Comparison of ENCODE assay signal across 8 cellular contexts in the genomic region with DNA sequence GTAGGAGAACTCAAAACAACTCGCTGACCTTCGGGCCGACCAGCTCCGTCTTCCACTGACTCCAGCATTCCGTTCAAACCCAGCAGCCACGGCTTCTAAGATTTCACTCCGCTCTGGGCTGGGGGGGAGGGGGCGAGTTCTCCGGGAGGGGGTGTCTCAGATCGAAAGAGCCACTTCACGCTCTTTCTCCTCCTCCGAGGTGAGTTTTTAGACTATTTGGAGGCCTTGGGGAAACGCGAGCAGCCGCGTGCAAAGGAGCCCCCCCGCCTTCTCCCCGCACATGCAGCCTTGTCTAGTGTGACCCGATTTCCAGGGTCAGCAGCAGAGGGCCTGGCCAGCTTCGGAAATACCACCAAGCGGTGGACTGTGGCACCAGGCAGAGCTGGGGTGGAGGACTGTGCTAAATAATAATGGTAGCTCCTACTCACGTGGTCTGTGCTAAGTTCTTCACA.
A peak's percentile ranks its signal among the peaks of the same experiment; 100 is the strongest.
DNase-seq lines count a peak whose midpoint lies in the region; ATAC-seq and FAIRE-seq lines count a peak whose summit lies in the region.

No MANE protein-coding gene starts in this region.

- no peaks in the 10 kb centered on the region for H3K36me3 Mint-ChIP-seq in naive B cell

- H3K27ac Mint-ChIP-seq in naive B cell, result peak overlapping the region; percentile 98 to 99 (median 99)

- peaks cover 0 to 5% (median 0%) of the 10 kb centered on the region in 3 donors for H3K27me3 Mint-ChIP-seq in naive B cell

- H3K4me1 ChIP-seq in duodenal mucosa (ENCODE audit: control insufficient read depth in 1 of 2, insufficient read depth in 2 of 2, low read length in 2 of 2), result peaks cover 20 to 29% of the 10 kb centered on the region in 2 donors

- FAIRE-seq in GM18507 (lab: Jason Lieb, UNC), result peak; percentile 80

- DNase-seq in GM18507 (ENCODE audit: extremely low spot score, insufficient read length, low read depth), result no peak
- peak; percentile 64 for DNase-seq in RKO (ENCODE audit: low spot score)
- DNase-seq in naive B cell, result peak; percentile 40
- DNase-seq in NCI-H524 treated with DMSO at 0.1 percent for 48 hours (lab: John Stamatoyannopoulos, UW), result no peak
- no peak for DNase-seq in SIG-M5 (lab: John Stamatoyannopoulos, UW)
- no peak for DNase-seq in RPMI8226

- H3K9me3 ChIP-seq in duodenal mucosa (ENCODE audit: control insufficient read depth in 1 of 2, low read length in 2 of 2), result no peaks in the 10 kb centered on the region

- peak overlapping the region; percentile 20 to 44 for H3K4me3 ChIP-seq in duodenal mucosa (ENCODE audit: low read depth in 1 of 2, low read length in 2 of 2)

- H3K9ac ChIP-seq in duodenal mucosa (ENCODE audit: low read depth in 1 of 2, low read length in 2 of 2), result peak overlapping the region; percentile 18 to 20

- ATAC-seq in naive B cell (ENCODE audit: low read depth in 2 of 2) (peak; percentile 10 to 14), GM21619 (IDR thresholded peaks at IDR 0.05; ENCODE audit: unreplicated experiment) (no peak)

- peak overlapping the region; percentile 56 for H3K27ac ChIP-seq in duodenal mucosa (ENCODE audit: low read depth, low read length)

- peak overlapping the region; percentile 85 to 96 (median 95) for H3K4me3 Mint-ChIP-seq in naive B cell

- H3K27me3 ChIP-seq in duodenal mucosa (ENCODE audit: control insufficient read depth in 1 of 2, insufficient read depth in 2 of 2, low read length in 2 of 2), result no peaks in the 10 kb centered on the region

- peaks cover 0 to 7% (median 2%) of the 10 kb centered on the region in 7 donors for H3K9me3 Mint-ChIP-seq in naive B cell

- H3K4me1 Mint-ChIP-seq in naive B cell, result peaks cover 25 to 51% (median 44%) of the 10 kb centered on the region in 3 donors

- H3K36me3 ChIP-seq in duodenal mucosa (ENCODE audit: control insufficient read depth in 1 of 2, insufficient read depth in 2 of 2, low read length in 2 of 2), result no peaks in the 10 kb centered on the region

Comparison
In these comparisons a context has a peak if more than half of its experiments do, and no peak if none do; other contexts are left out.
1. DNase-seq: peak in RKO (single experiment) and naive B cell (single experiment); none in GM18507 (single experiment), NCI-H524 treated with DMSO at 0.1 percent for 48 hours (single experiment), SIG-M5 (single experiment) and RPMI8226 (single experiment).